ENCODE assay signal across 8 cellular contexts in the genomic region with DNA sequence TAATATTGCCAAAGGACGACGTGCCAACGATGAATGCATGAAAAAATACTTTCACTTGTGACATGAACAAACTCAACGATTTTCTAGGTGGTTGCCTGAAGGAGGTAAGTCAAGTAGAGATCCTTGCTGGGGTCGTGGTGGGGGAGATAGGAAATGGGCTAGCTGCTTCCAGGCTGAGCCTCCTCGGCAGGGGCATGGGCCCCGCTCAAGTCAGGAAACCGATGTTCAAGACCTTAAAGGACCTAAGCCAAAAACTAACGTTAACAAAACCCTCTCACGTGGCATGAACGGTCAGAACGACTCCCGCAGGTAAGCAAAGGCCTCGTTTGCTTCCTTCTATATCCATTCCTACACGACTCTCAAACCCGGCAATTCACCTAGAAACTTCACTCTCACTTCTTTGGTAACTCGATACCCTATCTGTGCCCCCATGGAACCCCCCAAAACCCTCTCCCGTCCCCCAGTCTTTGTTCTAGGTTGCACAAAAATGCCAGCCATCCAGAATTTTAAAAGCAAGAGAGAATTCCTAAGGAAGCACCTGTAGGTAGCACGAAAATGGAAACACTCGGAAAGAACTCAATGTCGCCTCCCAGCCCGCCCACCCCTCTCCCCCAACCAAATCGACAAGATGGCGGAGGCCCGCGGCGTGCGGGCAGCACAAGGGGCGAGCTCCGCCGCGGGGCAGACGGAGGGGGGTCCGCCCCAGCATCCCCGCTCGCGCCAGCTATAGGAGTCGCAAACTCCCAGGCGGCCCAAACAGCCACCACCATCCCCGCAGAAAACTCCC. TPM values are rescaled to one million over a fixed set of nuclear protein-coding genes. Genes with fewer than 3 reads are reported as not detected.
DNase-seq lines count a peak whose midpoint lies in the region; ATAC-seq, FAIRE-seq and TF ChIP-seq lines count a peak whose summit lies in the region.

No MANE protein-coding gene starts in this region.

- H3K9me3 ChIP-seq in HUES6 (ENCODE audit: control insufficient read depth, insufficient read depth, low read depth, low read length): no peaks in the 10 kb centered on the region
- no peaks in the 10 kb centered on the region for H3K9me3 ChIP-seq in neuron (ENCODE audit: low read length)

- H3K27ac ChIP-seq in HUES6 (ENCODE audit: low read depth, low read length): peak overlapping the region; percentile 99

- H3K27me3 ChIP-seq in HUES6 (ENCODE audit: control insufficient read depth, insufficient read depth, low read length): peaks cover 7% of the 10 kb centered on the region
- H3K27me3 ChIP-seq in neuron (ENCODE audit: insufficient read depth, low read length): no peaks in the 10 kb centered on the region

- intact Hi-C loops in activated CD4-positive, alpha-beta T cell treated with anti-CD3 and anti-CD28 coated beads, Interleukin-2, amount 10 ng/mL, durations not matched to agents 24 days and 14 days (cut with micrococcal nuclease): loop anchor here (1.0 to 10.0 kb wide), 6 partner anchors 9 to 301 kb away; partner anchors contain the start of genes CTU1 and JOSD2

- peaks cover 46% of the 10 kb centered on the region for H3K36me3 ChIP-seq in HUES6 (ENCODE audit: control insufficient read depth, insufficient read depth, low read length)
- H3K36me3 ChIP-seq in neuron (ENCODE audit: insufficient read depth, low read length): peaks cover 32% of the 10 kb centered on the region

- H3K4me3 ChIP-seq in HUES6 (ENCODE audit: low read depth, low read length) (peak overlapping the region; percentile 98), neuron (ENCODE audit: low read length) (peak overlapping the region; percentile 88)

- H3K27me3 Mint-ChIP-seq in activated CD4-positive, alpha-beta T cell treated with anti-CD3 and anti-CD28 coated beads, Interleukin-2, amount 10 ng/mL, durations not matched to agents 24 days and 14 days: no peaks in the 10 kb centered on the region

- H3K4me3 Mint-ChIP-seq in activated CD4-positive, alpha-beta T cell treated with anti-CD3 and anti-CD28 coated beads, Interleukin-2, amount 10 ng/mL, durations not matched to agents 24 days and 14 days: peak overlapping the region; percentile 96

- peak overlapping the region; percentile 97 for H3K27ac Mint-ChIP-seq in activated CD4-positive, alpha-beta T cell treated with anti-CD3 and anti-CD28 coated beads, Interleukin-2, amount 10 ng/mL, durations not matched to agents 24 days and 14 days

- no peak for FAIRE-seq in GM12891 (lab: Jason Lieb, UNC)

- H3K4me1 ChIP-seq in HUES6 (ENCODE audit: control insufficient read depth, insufficient read depth, low read length): peaks cover 10% of the 10 kb centered on the region
- H3K4me1 ChIP-seq in neuron (ENCODE audit: insufficient read depth, low read length): peaks cover 17% of the 10 kb centered on the region

- no peak for TF ChIP-seq POLR2A in GM12891 (IDR thresholded peaks at IDR 0.05; ENCODE audit: low read depth, low read length)

- H3K4me1 Mint-ChIP-seq in activated CD4-positive, alpha-beta T cell treated with anti-CD3 and anti-CD28 coated beads, Interleukin-2, amount 10 ng/mL, durations not matched to agents 24 days and 14 days: peaks cover 30% of the 10 kb centered on the region

- peaks cover 38% of the 10 kb centered on the region for H3K36me3 Mint-ChIP-seq in activated CD4-positive, alpha-beta T cell treated with anti-CD3 and anti-CD28 coated beads, Interleukin-2, amount 10 ng/mL, durations not matched to agents 24 days and 14 days (ENCODE audit: low read depth)

- no peaks in the 10 kb centered on the region for H3K9me3 Mint-ChIP-seq in activated CD4-positive, alpha-beta T cell treated with anti-CD3 and anti-CD28 coated beads, Interleukin-2, amount 10 ng/mL, durations not matched to agents 24 days and 14 days

- DNase-seq in DMS 273 (lab: John Stamatoyannopoulos, UW; ENCODE audit: unreplicated experiment) (peak; percentile 70), DMS 273 treated with DMSO at 0.1 percent for 48 hours (lab: John Stamatoyannopoulos, UW) (no peak), GM12891 (ENCODE audit: insufficient read length, low spot score) (no peak)
- peak; percentile 73 for DNase-seq in activated CD4-positive, alpha-beta T cell treated with anti-CD3 and anti-CD28 coated beads, Interleukin-2, amount 10 ng/mL, durations not matched to agents 24 days and 14 days

- H3K9ac ChIP-seq in HUES6 (ENCODE audit: low read length): peak overlapping the region; percentile 98

- ATAC-seq in esophagus mucosa (peak; percentile 4), HG03439 (IDR thresholded peaks at IDR 0.05; ENCODE audit: unreplicated experiment) (no peak)

- no peak overlapping the region for H2AFZ ChIP-seq in neuron (ENCODE audit: low read depth, low read length)

TF ChIP-seq in GM12891, 5 proteins besides CTCF, POLR2A, EP300 and RAD21:
- TF ChIP-seq TAF1 (IDR thresholded peaks at IDR 0.05; ENCODE audit: low read depth, low read length) (no peak), POLR2AphosphoS5 (IDR thresholded peaks at IDR 0.05; ENCODE audit: low read depth, low read length) (no peak; the same call in 1 of the 2 replicates), POU2F2 (IDR thresholded peaks at IDR 0.05; ENCODE audit: low read depth, low read length) (no peak), SPI1 (IDR thresholded peaks at IDR 0.05; ENCODE audit: low read depth, low read length) (no peak), PAX5 (IDR thresholded peaks at IDR 0.05; ENCODE audit: insufficient read depth, low read length, severe bottlenecking) (no peak)
TF ChIP-seq in GM12891: peak in this region for 0.

RNA-seq across cellular contexts. Expression of gene ACP4, which starts 13.6 kb away (rescaled TPM):
- not detected in 2 replicates for total RNA-seq in activated CD4-positive, alpha-beta T cell treated with anti-CD3 and anti-CD28 coated beads, Interleukin-2, amount 10 ng/mL, durations not matched to agents 24 days and 14 days
- total RNA-seq in esophagus mucosa: not detected
- polyA plus RNA-seq in GM12891 (2012; ENCODE audit: low read depth, missing spikeins): not detected

RNA-seq across cellular contexts. Expression of gene KLK1, which starts 19.8 kb away (rescaled TPM):
- total RNA-seq in activated CD4-positive, alpha-beta T cell treated with anti-CD3 and anti-CD28 coated beads, Interleukin-2, amount 10 ng/mL, durations not matched to agents 24 days and 14 days: 3.0 TPM in 2 replicates
- total RNA-seq in esophagus mucosa: 1.3 TPM
- polyA plus RNA-seq in GM12891 (2012; ENCODE audit: low read depth, missing spikeins): 41.1 TPM

RNA-seq across cellular contexts. Expression of gene KLK15, which starts 29.5 kb away (rescaled TPM):
- total RNA-seq in activated CD4-positive, alpha-beta T cell treated with anti-CD3 and anti-CD28 coated beads, Interleukin-2, amount 10 ng/mL, durations not matched to agents 24 days and 14 days: not detected in 2 replicates
- not detected for total RNA-seq in esophagus mucosa
- polyA plus RNA-seq in GM12891 (2012; ENCODE audit: low read depth, missing spikeins): not detected

RNA-seq across cellular contexts. Expression of gene GPR32, which starts 33.6 kb away (rescaled TPM):
- total RNA-seq in activated CD4-positive, alpha-beta T cell treated with anti-CD3 and anti-CD28 coated beads, Interleukin-2, amount 10 ng/mL, durations not matched to agents 24 days and 14 days: not detected in 2 replicates
- not detected for total RNA-seq in esophagus mucosa
- polyA plus RNA-seq in GM12891 (2012; ENCODE audit: low read depth, missing spikeins): not detected

RNA-seq across cellular contexts. Expression of gene KLK3, which starts 50.9 kb away (rescaled TPM):
- total RNA-seq in activated CD4-positive, alpha-beta T cell treated with anti-CD3 and anti-CD28 coated beads, Interleukin-2, amount 10 ng/mL, durations not matched to agents 24 days and 14 days: not detected in 2 replicates
- not detected for total RNA-seq in esophagus mucosa
- polyA plus RNA-seq in GM12891 (2012; ENCODE audit: low read depth, missing spikeins): not detected

Comparison
In these comparisons a context has a peak if more than half of its experiments do, and no peak if none do; other contexts are left out.
1. DNase-seq: peak in DMS 273 (single experiment) and activated CD4-positive, alpha-beta T cell treated with anti-CD3 and anti-CD28 coated beads, Interleukin-2, amount 10 ng/mL, durations not matched to agents 24 days and 14 days (single experiment); none in DMS 273 treated with DMSO at 0.1 percent for 48 hours (single experiment) and GM12891 (single experiment).